In genomic region chr5:114055318-114055788, GRCh38 we compare ENCODE assay signal across 8 cellular contexts.
DNase-seq lines count a peak whose midpoint lies in the region; ATAC-seq and TF ChIP-seq lines count a peak whose summit lies in the region.

No MANE protein-coding gene starts in this region.

- POLR2A ChIA-PET in activated CD8-positive, alpha-beta T cell treated with anti-CD3 and anti-CD28 coated beads for 36 hours (lab: Charles Lee), result no interaction called here

- H3F3A ChIP-seq in neural cell (ENCODE audit: insufficient read depth, low read length, poor library complexity, severe bottlenecking), result no peaks in the 10 kb centered on the region

- TF ChIP-seq RAD21 in neural cell (conservative IDR thresholded peaks at IDR 0.05), result no peak

- peaks cover 16% of the 10 kb centered on the region for H3K27me3 ChIP-seq in neural cell (ENCODE audit: insufficient read depth, low read depth, low read length)

- H3K4me3 ChIP-seq in fibroblast of pulmonary artery (replicated peaks; ENCODE audit: low read depth, low read length) (peak overlapping the region; percentile 24), neural cell (ENCODE audit: low read length) (peak overlapping the region; percentile 72)

- intact Hi-C loops in activated CD8-positive, alpha-beta T cell treated with anti-CD3 and anti-CD28 coated beads for 36 hours (cut with micrococcal nuclease), result no loop called here

- H3K9ac ChIP-seq in neural cell (ENCODE audit: low read length), result peak overlapping the region; percentile 51

- H3K9me3 ChIP-seq in neural cell (ENCODE audit: low read length), result no peaks in the 10 kb centered on the region

- H3K9me2 ChIP-seq in neural cell (ENCODE audit: insufficient read depth, low read length), result no peaks in the 10 kb centered on the region

- H3K4me1 Mint-ChIP-seq in activated CD8-positive, alpha-beta T cell treated with anti-CD3 and anti-CD28 coated beads for 36 hours (ENCODE audit: low read depth), result no peaks in the 10 kb centered on the region

- peaks cover 43% of the 10 kb centered on the region for H3K27me3 Mint-ChIP-seq in activated CD8-positive, alpha-beta T cell treated with anti-CD3 and anti-CD28 coated beads for 36 hours

- peak overlapping the region; percentile 42 for H3K27ac ChIP-seq in neural cell (ENCODE audit: low read length)

- H4K20me1 ChIP-seq in neural cell (ENCODE audit: insufficient read depth), result no peaks in the 10 kb centered on the region

- peak overlapping the region; percentile 23 for H2AFZ ChIP-seq in neural cell (ENCODE audit: low read depth, low read length)

- peak; percentile 81 for TF ChIP-seq EP300 in neural cell (conservative IDR thresholded peaks at IDR 0.05; ENCODE audit: poor library complexity, severe bottlenecking)

- TF ChIP-seq CTCF in fibroblast of pulmonary artery (IDR thresholded peaks at IDR 0.05; ENCODE audit: low read length, missing control alignments), result no peak
- TF ChIP-seq CTCF in neural cell (IDR thresholded peaks at IDR 0.05; ENCODE audit: poor library complexity, severe bottlenecking), result peak; percentile 48
- no peak for TF ChIP-seq CTCF in activated CD8-positive, alpha-beta T cell treated with anti-CD3 and anti-CD28 coated beads for 36 hours (IDR thresholded peaks at IDR 0.05)

- peak; percentile 51 for DNase-seq in EL
- DNase-seq in NCI-H82 treated with DMSO at 0.1 percent for 48 hours (lab: John Stamatoyannopoulos, UW; ENCODE audit: unreplicated experiment), result peak; percentile 23
- peak; percentile 21 for DNase-seq in fibroblast of pulmonary artery (ENCODE audit: low read depth)
- DNase-seq in activated CD8-positive, alpha-beta T cell treated with anti-CD3 and anti-CD28 coated beads for 36 hours, result no peak

- no peaks in the 10 kb centered on the region for H3K36me3 Mint-ChIP-seq in activated CD8-positive, alpha-beta T cell treated with anti-CD3 and anti-CD28 coated beads for 36 hours (ENCODE audit: low read depth)

- H3K4me3 Mint-ChIP-seq in activated CD8-positive, alpha-beta T cell treated with anti-CD3 and anti-CD28 coated beads for 36 hours, result no peak overlapping the region

- no peaks in the 10 kb centered on the region for H3K79me2 ChIP-seq in neural cell (replicated peaks; ENCODE audit: insufficient read depth, low read length)

- H3K27ac Mint-ChIP-seq in activated CD8-positive, alpha-beta T cell treated with anti-CD3 and anti-CD28 coated beads for 36 hours, result no peak overlapping the region

- CTCF ChIA-PET in activated CD8-positive, alpha-beta T cell treated with anti-CD3 and anti-CD28 coated beads for 36 hours (lab: Charles Lee), result no interaction called here

- no peaks in the 10 kb centered on the region for H3K9me3 Mint-ChIP-seq in activated CD8-positive, alpha-beta T cell treated with anti-CD3 and anti-CD28 coated beads for 36 hours

- no peaks in the 10 kb centered on the region for H3K36me3 ChIP-seq in neural cell (ENCODE audit: insufficient read depth, low read length)

- no peak for ATAC-seq in HG03108 (IDR thresholded peaks at IDR 0.05; ENCODE audit: unreplicated experiment)
- ATAC-seq in HG02981 (IDR thresholded peaks at IDR 0.05; ENCODE audit: unreplicated experiment), result no peak
- no peak for ATAC-seq in activated CD8-positive, alpha-beta T cell treated with anti-CD3 and anti-CD28 coated beads for 36 hours
- no peak for ATAC-seq in GM18868 (IDR thresholded peaks at IDR 0.05; ENCODE audit: unreplicated experiment)

- H3K4me2 ChIP-seq in neural cell (ENCODE audit: low read length), result peak overlapping the region; percentile 97

TF ChIP-seq in neural cell, 6 proteins besides CTCF, POLR2A, EP300 and RAD21:
- no peak for TF ChIP-seq EZH2 (IDR thresholded peaks at IDR 0.05; ENCODE audit: borderline replicate concordance, insufficient read depth, low read length, poor library complexity, severe bottlenecking)
- no peak for TF ChIP-seq TAF1 (IDR thresholded peaks at IDR 0.05; ENCODE audit: low read depth)
- peak; percentile 70 for TF ChIP-seq MXI1 (conservative IDR thresholded peaks at IDR 0.05; ENCODE audit: poor library complexity, severe bottlenecking)
- TF ChIP-seq SMC3 (conservative IDR thresholded peaks at IDR 0.05; ENCODE audit: poor library complexity), result peak; percentile 61
- TF ChIP-seq REST (IDR thresholded peaks at IDR 0.05; ENCODE audit: borderline replicate concordance), result peak; percentile 97
- peak; percentile 71 for TF ChIP-seq POLR2AphosphoS5 (IDR thresholded peaks at IDR 0.05)
